ENCODE assay signal across 9 cellular contexts in the genomic region with DNA sequence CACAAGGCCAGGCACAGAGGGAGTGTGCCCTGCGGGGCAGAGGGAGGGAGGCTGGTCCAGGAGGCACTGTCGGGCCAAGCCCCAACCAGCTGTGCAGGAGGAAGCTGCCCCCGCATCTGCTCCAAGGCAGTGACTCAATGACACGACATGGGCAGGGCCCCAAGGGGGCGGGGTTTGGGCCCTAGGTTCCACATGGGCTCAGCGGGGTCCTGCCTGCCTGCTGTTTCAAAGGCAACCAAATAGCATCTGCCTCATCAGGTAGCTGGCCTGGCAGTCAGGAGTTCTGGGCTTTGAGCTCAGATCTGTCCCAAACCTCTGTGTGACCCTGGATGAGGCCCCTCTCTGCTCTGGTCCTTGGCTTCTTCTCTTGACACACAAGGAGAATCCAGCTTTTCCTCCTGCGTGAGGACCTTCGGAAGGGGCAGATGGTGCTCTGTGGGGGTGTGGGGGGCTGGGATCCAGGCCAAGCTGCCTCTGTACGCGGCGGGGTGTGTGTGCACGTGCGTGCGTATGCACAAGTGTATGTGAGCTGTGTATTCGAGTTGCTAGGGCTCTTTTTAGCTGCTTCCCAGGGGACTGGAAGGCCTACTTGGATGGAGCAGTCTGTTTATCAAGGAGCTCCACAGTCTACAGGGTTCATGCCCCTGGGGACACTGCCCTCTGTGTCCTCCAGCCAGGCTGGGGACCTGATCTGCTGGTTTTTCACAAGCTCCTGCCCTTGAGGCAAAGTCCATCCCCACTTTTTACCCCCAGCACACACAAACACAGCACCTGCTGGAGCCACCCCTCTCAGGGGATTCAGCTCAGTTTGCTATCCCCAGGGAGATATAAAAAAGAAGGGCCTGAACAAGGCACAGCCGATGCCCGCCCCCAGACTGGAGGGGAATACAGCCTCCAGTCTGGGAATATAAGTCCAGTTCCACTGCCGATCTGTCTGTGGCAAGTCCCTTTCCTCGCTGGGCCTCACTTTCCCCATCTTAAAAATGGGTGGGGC.
DNase-seq lines count a peak whose midpoint lies in the region; ATAC-seq, FAIRE-seq and TF ChIP-seq lines count a peak whose summit lies in the region.
"Had no signal": no experiment of that assay in that cellular context is flagged by ENCODE, and none has a peak within 500 bp of the region (broad histone marks: within the 10 kb centered on the region; RNA-seq: fewer than 3 reads in every experiment).

No MANE protein-coding gene starts in this region.

- H3K9ac ChIP-seq in K562 (ENCODE audit: insufficient read depth in 1 of 2, low read depth in 2 of 2, low read length in 2 of 2) = peak overlapping the region in 1 of 2 experiments; percentile 65; a peak in 2 of 4 replicates
- peak overlapping the region; percentile 33 to 69 for H3K9ac ChIP-seq in liver (ENCODE audit: low read depth in 1 of 2, low read length in 2 of 2)

- H3K9me3 Mint-ChIP-seq in CD8-positive, alpha-beta T cell = no peaks in the 10 kb centered on the region
- H3K9me3 Mint-ChIP-seq: immature natural killer cell had no signal

- no peak for FAIRE-seq in RCC 7860 (lab: Jason Lieb, UNC)
- FAIRE-seq in K562 (lab: Jason Lieb, UNC) = peak; percentile 77

- no peak overlapping the region for H3K4me3 ChIP-seq in CD8-positive, alpha-beta T cell (ENCODE audit: low read depth, low read length)
- no peak overlapping the region for H3K4me3 ChIP-seq in K562
- H3K4me3 ChIP-seq in liver (ENCODE audit: low read depth in 1 of 3, low read length in 3 of 3) = no peak overlapping the region

- peaks cover 9% of the 10 kb centered on the region for H3K36me3 Mint-ChIP-seq in CD8-positive, alpha-beta T cell

- no peaks in the 10 kb centered on the region for H3K9me3 ChIP-seq in CD8-positive, alpha-beta T cell (ENCODE audit: low read length)
- H3K9me3 ChIP-seq in K562 (replicated peaks; ENCODE audit: control insufficient read depth, insufficient read depth, low read depth, low read length) = no peaks in the 10 kb centered on the region
- no peaks in the 10 kb centered on the region for H3K9me3 ChIP-seq in liver (ENCODE audit: control insufficient read depth in 4 of 4, low read length in 3 of 4)

- peaks cover 3% of the 10 kb centered on the region for H4K20me1 ChIP-seq in K562 (replicated peaks; ENCODE audit: control insufficient read depth, insufficient read depth, low read length)

- H3K27me3 ChIP-seq in CD8-positive, alpha-beta T cell (ENCODE audit: insufficient read depth, low read length) = no peaks in the 10 kb centered on the region
- H3K27me3 ChIP-seq in K562 (ENCODE audit: control insufficient read depth in 2 of 2, insufficient read depth in 2 of 2, low read length in 2 of 2) = peaks cover 3 to 8% of the 10 kb centered on the region in 2 experiments; a peak in 2 of 5 replicates
- H3K27me3 ChIP-seq in liver (ENCODE audit: control insufficient read depth in 4 of 4, insufficient read depth in 4 of 4, low read length in 3 of 4) = no peaks in the 10 kb centered on the region

- no peaks in the 10 kb centered on the region for H3K27me3 Mint-ChIP-seq in CD8-positive, alpha-beta T cell (ENCODE audit: low read depth)

- no peak overlapping the region for H3K27ac ChIP-seq in CD8-positive, alpha-beta T cell (ENCODE audit: low read depth, low read length)
- H3K27ac ChIP-seq in K562 (ENCODE audit: extremely low read depth, low read depth, low read length) = no peak overlapping the region
- H3K27ac ChIP-seq in liver (ENCODE audit: low read depth in 1 of 2, low read length in 2 of 2) = peak overlapping the region; percentile 82 to 86

- CTCF ChIA-PET in CD8-positive, alpha-beta T cell (lab: Charles Lee) = interaction anchor here (1.5 to 2.0 kb wide), 5 partner anchors 11 to 156 kb away, joined by 3 to 8 read pairs (median 6); no protein-coding TSS in a partner anchor
- CTCF ChIA-PET in K562 (lab: Yijun Ruan, JAX; ENCODE audit: low intra/inter-chr PET ratio) = interaction anchor here (1.1 kb wide), 1 partner anchor 56 kb away, joined by 3 read pairs; no protein-coding TSS in a partner anchor

- H3K79me2 ChIP-seq in K562 (ENCODE audit: control insufficient read depth, insufficient read depth, low read length) = no peaks in the 10 kb centered on the region

- no peak for TF ChIP-seq RAD21 in K562 (CRISPR knock-in tag; conservative IDR thresholded peaks at IDR 0.05 in 1 of 2, IDR thresholded peaks at IDR 0.05 in 1 of 2)
- peak; percentile 39 to 74 for TF ChIP-seq RAD21 in liver (IDR thresholded peaks at IDR 0.05)

- intact Hi-C loops in CD8-positive, alpha-beta T cell (cut with DNase I, micrococcal nuclease) = no loop called here
- intact Hi-C loops in K562 (cut with micrococcal nuclease) = no loop called here

- peaks cover 8% of the 10 kb centered on the region for H3K36me3 ChIP-seq in CD8-positive, alpha-beta T cell (ENCODE audit: insufficient read depth, low read length)
- no peaks in the 10 kb centered on the region for H3K36me3 ChIP-seq in K562 (ENCODE audit: control insufficient read depth, insufficient read depth, low read length)
- H3K36me3 ChIP-seq in liver (ENCODE audit: control insufficient read depth in 4 of 4, insufficient read depth in 3 of 4, low read depth in 1 of 4, low read length in 3 of 4) = peaks cover under 1 to 7% (median 4%) of the 10 kb centered on the region in 4 donors

- TF ChIP-seq CTCF in CD8-positive, alpha-beta T cell (IDR thresholded peaks at IDR 0.05) = no peak
- no peak for TF ChIP-seq CTCF in K562 (IDR thresholded peaks at IDR 0.05 in 2 of 3, conservative IDR thresholded peaks at IDR 0.05 in 1 of 3; ENCODE audit: insufficient read depth in 2 of 3, low read depth in 1 of 3, low read length in 3 of 3)
- TF ChIP-seq CTCF in liver (IDR thresholded peaks at IDR 0.05; ENCODE audit: low read depth, low read length, missing input control) = no peak

- in situ Hi-C loops in K562 (cut with MboI) = loop anchor here (5.0 kb wide), 1 partner anchor 55 kb away; no protein-coding TSS in a partner anchor

- no peaks in the 10 kb centered on the region for H3K4me1 Mint-ChIP-seq in CD8-positive, alpha-beta T cell (ENCODE audit: low read depth)

- H3K4me3 Mint-ChIP-seq in CD8-positive, alpha-beta T cell = no peak overlapping the region
- H3K4me3 Mint-ChIP-seq: immature natural killer cell had no signal

- DNase-seq in CD8-positive, alpha-beta T cell = no peak
- DNase-seq in HK-2 (ENCODE audit: unreplicated experiment) = peak; percentile 51
- DNase-seq in RCC 7860 (ENCODE audit: low spot score) = peak; percentile 44
- peak; percentile 84 to 90 (median 86) for DNase-seq in K562 (ENCODE audit: extremely low read depth in 1 of 4, low spot score in 3 of 4)
- peak; percentile 62 to 78 for DNase-seq in stimulated activated CD8-positive, alpha-beta memory T cell treated with anti-CD3 and anti-CD28 coated beads, Interleukin-7, amount 100 ng/mL, for 48 hours (ENCODE audit: extremely low read depth in 1 of 2, low read depth in 1 of 2)
- DNase-seq in HT-29 (ENCODE audit: low spot score) = no peak

- no peaks in the 10 kb centered on the region for H3K9me1 ChIP-seq in K562 (ENCODE audit: control insufficient read depth, insufficient read depth, low read length)

- H2AFZ ChIP-seq in K562 (ENCODE audit: low read depth, low read length) = peak overlapping the region; percentile 86

- POLR2A ChIA-PET in CD8-positive, alpha-beta T cell (lab: Charles Lee) = no interaction called here
- POLR2A ChIA-PET in K562 (lab: Yijun Ruan, JAX) = interaction anchor here (0.6 to 2.0 kb wide), 6 partner anchors 8 to 192 kb away, joined by 3 to 7 read pairs (median 4); a partner anchor contains a TSS

- no peak overlapping the region for H3K27ac Mint-ChIP-seq in CD8-positive, alpha-beta T cell

- no TSS peak for BruUV-seq in K562 (replicated peaks; lab: Mats Ljungman, UMichigan)

- no peak for TF ChIP-seq POLR2A in K562 (conservative IDR thresholded peaks at IDR 0.05)

- H3K4me2 ChIP-seq in K562 (ENCODE audit: insufficient read depth, low read length) = peak overlapping the region; percentile 31

- no peaks in the 10 kb centered on the region for H3K4me1 ChIP-seq in CD8-positive, alpha-beta T cell (ENCODE audit: insufficient read depth, low read length)
- H3K4me1 ChIP-seq in K562 (replicated peaks in 1 of 2; ENCODE audit: control insufficient read depth in 2 of 2, insufficient read depth in 2 of 2, low read length in 2 of 2) = peaks cover 9 to 10% of the 10 kb centered on the region in 2 experiments
- H3K4me1 ChIP-seq in liver (ENCODE audit: control insufficient read depth in 4 of 4, insufficient read depth in 4 of 4, low read length in 3 of 4) = peaks cover 12 to 60% (median 48%) of the 10 kb centered on the region in 4 donors

- ATAC-seq in CD8-positive, alpha-beta T cell = peak; percentile 65
- peak; percentile 87 for ATAC-seq in GM19372 (IDR thresholded peaks at IDR 0.05; ENCODE audit: low read depth, unreplicated experiment)
- ATAC-seq in K562 = peak; percentile 89

- TF ChIP-seq EP300 in K562 (IDR thresholded peaks at IDR 0.05; ENCODE audit: low read length) = no peak

- 27% methylated on average over 17 of the region's 19 CpGs for WGBS in K562 (ENCODE audit: insufficient coverage, low coverage, missing lambda C conversion rate)
- 29% methylated on average over 19 of the region's 19 CpGs for WGBS in liver

TF ChIP-seq in K562, 482 proteins besides CTCF, POLR2A, EP300 and RAD21 (continues in another document):
- TF ChIP-seq ZNF79 (CRISPR knock-in tag; IDR thresholded peaks at IDR 0.05; ENCODE audit: low read depth) = no peak
- TF ChIP-seq, protein P1, sequence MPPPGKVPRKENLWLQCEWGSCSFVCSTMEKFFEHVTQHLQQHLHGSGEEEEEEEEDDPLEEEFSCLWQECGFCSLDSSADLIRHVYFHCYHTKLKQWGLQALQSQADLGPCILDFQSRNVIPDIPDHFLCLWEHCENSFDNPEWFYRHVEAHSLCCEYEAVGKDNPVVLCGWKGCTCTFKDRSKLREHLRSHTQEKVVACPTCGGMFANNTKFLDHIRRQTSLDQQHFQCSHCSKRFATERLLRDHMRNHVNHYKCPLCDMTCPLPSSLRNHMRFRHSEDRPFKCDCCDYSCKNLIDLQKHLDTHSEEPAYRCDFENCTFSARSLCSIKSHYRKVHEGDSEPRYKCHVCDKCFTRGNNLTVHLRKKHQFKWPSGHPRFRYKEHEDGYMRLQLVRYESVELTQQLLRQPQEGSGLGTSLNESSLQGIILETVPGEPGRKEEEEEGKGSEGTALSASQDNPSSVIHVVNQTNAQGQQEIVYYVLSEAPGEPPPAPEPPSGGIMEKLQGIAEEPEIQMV (tag; conservative IDR thresholded peaks at IDR 0.05; ENCODE audit: low read depth) = no peak

TF ChIP-seq in liver, 16 proteins besides CTCF, POLR2A, EP300 and RAD21 (continues in another document):
- peak in 1 of 2 donors; percentile 66 for TF ChIP-seq EGR1 (IDR thresholded peaks at IDR 0.05; ENCODE audit: low read depth in 2 of 2)

Comparison
In these comparisons a context has a peak if more than half of its experiments do, and no peak if none do; other contexts are left out.
1. DNase-seq: peak in HK-2 (single experiment), RCC 7860 (single experiment), K562 (4 of 4) and stimulated activated CD8-positive, alpha-beta memory T cell treated with anti-CD3 and anti-CD28 coated beads, Interleukin-7, amount 100 ng/mL, for 48 hours (2 of 2); none in CD8-positive, alpha-beta T cell (0 of 7) and HT-29 (single experiment).
2. H3K27ac ChIP-seq: peak in liver (2 of 2); none in CD8-positive, alpha-beta T cell (single experiment) and K562 (single experiment).
3. Peak in every context shown above with its lines, with median percentiles within 50 percentile points of each other: ATAC-seq.